In genomic region chr9:22740781-22741180, GRCh38 we compare ENCODE assay signal across 30 cellular contexts.
"Had no signal": no experiment of that assay in that cellular context is flagged by ENCODE, and none has a peak within 500 bp of the region (broad histone marks: within the 10 kb centered on the region; RNA-seq: fewer than 3 reads in every experiment).

No MANE protein-coding gene starts in this region.

- H3K27ac ChIP-seq: brain microvascular endothelial cell, esophagus muscularis mucosa, gastroesophageal sphincter, heart right ventricle, hepatocyte, WERI-Rb-1 had no signal

- H3K4me2 ChIP-seq: hepatocyte had no signal

- H3K27ac Mint-ChIP-seq: activated B cell treated with CpG ODN at 0.5 μM for 24 hours; activated CD8-positive, alpha-beta T cell treated with anti-CD3 and anti-CD28 coated beads for 36 hours; activated naive CD8-positive, alpha-beta T cell; activated T-helper 17 cell treated with anti-CD3 and anti-CD28 coated beads, Interleukin-2, amount 50 U/mL, for 72 hours; effector memory CD8-positive, alpha-beta T cell; T-helper 2 cell treated with Interferon-gamma antibody and Interleukin-4, amounts not matched to agents 5 μg/mL and 100 μg/mL, for 36 hours had no signal

- H3K36me3 Mint-ChIP-seq: activated naive CD8-positive, alpha-beta T cell had no signal

- H3K27me3 ChIP-seq: brain microvascular endothelial cell, esophagus muscularis mucosa, gastroesophageal sphincter, heart right ventricle, hepatocyte had no signal

- H3K79me2 ChIP-seq: hepatocyte had no signal

- DNase-seq: activated B cell treated with CpG ODN at 0.5 μM for 24 hours; activated CD4-positive, alpha-beta T cell treated with anti-CD3 and anti-CD28 coated beads for 48 hours; activated CD4-positive, alpha-beta T cell treated with anti-CD3 and anti-CD28 coated beads, Interleukin-2, amount 50 U/mL, for 1 hour; activated CD4-positive, alpha-beta T cell treated with anti-CD3 and anti-CD28 coated beads, Interleukin-2, amount 50 U/mL, for 48 hours; activated CD8-positive, alpha-beta memory T cell treated with anti-CD3 and anti-CD28 coated beads for 24 hours; activated CD8-positive, alpha-beta T cell treated with anti-CD3 and anti-CD28 coated beads for 36 hours; activated effector memory CD4-positive, alpha-beta T cell treated with Interleukin-2 at 50 U/mL for 16 hours; activated gamma-delta T cell treated with Interleukin-2 at 50 U/mL for 16 hours; activated naive CD4-positive, alpha-beta T cell treated with anti-CD3 and anti-CD28 coated beads, Interleukin-2, amount 50 U/mL, for 16 hours; activated naive CD4-positive, alpha-beta T cell treated with Interleukin-2 at 50 U/mL for 16 hours; activated T-cell treated with anti-CD3 and anti-CD28 coated beads, Interleukin-2, amount 50 U/mL, for 4 hours; amniotic stem cell; anterior cingulate cortex; brain microvascular endothelial cell; cortex of kidney; dermis blood vessel endothelial cell; effector CD4-positive, alpha-beta T cell; effector memory CD8-positive, alpha-beta T cell; erythroblast; foreskin melanocyte; heart right ventricle; T1000; WERI-Rb-1 had no signal

- H3K9me3 ChIP-seq: esophagus muscularis mucosa, gastroesophageal sphincter had no signal

- H3K4me1 Mint-ChIP-seq: activated B cell treated with CpG ODN at 0.5 μM for 24 hours; activated T-helper 17 cell treated with anti-CD3 and anti-CD28 coated beads, Interleukin-2, amount 50 U/mL, for 72 hours; central memory CD8-positive, alpha-beta T cell had no signal

- H3K4me3 ChIP-seq: esophagus muscularis mucosa, gastroesophageal sphincter, heart right ventricle, hepatocyte had no signal

- H3K36me3 ChIP-seq: brain microvascular endothelial cell, esophagus muscularis mucosa, gastroesophageal sphincter, heart right ventricle, WERI-Rb-1 had no signal

- H2AFZ ChIP-seq: hepatocyte had no signal

- H3K27me3 Mint-ChIP-seq: activated B cell treated with CpG ODN at 0.5 μM for 24 hours; activated CD8-positive, alpha-beta T cell treated with anti-CD3 and anti-CD28 coated beads for 36 hours; activated naive CD8-positive, alpha-beta T cell; activated T-helper 17 cell treated with anti-CD3 and anti-CD28 coated beads, Interleukin-2, amount 50 U/mL, for 72 hours; central memory CD8-positive, alpha-beta T cell; effector memory CD8-positive, alpha-beta T cell had no signal

- H3K4me1 ChIP-seq: esophagus muscularis mucosa, gastroesophageal sphincter, heart right ventricle had no signal

- H3K4me3 Mint-ChIP-seq: activated B cell treated with CpG ODN at 0.5 μM for 24 hours; activated CD8-positive, alpha-beta T cell treated with anti-CD3 and anti-CD28 coated beads for 36 hours; activated naive CD8-positive, alpha-beta T cell; activated T-cell treated with anti-CD3 and anti-CD28 coated beads, Interleukin-2, amount 50 U/mL, for 4 hours; activated T-helper 17 cell treated with anti-CD3 and anti-CD28 coated beads, Interleukin-2, amount 50 U/mL, for 72 hours; central memory CD8-positive, alpha-beta T cell; effector memory CD8-positive, alpha-beta T cell; T-helper 2 cell treated with Interferon-gamma antibody and Interleukin-4, amounts not matched to agents 5 μg/mL and 100 μg/mL, for 36 hours had no signal
